ENCODE assay signal across 8 cellular contexts in genomic region chr19:15332311-15332996, GRCh38. TPM values are rescaled to one million over a fixed set of nuclear protein-coding genes. Genes with fewer than 3 reads are reported as not detected.
DNase-seq lines count a peak whose midpoint lies in the region; ATAC-seq, FAIRE-seq and TF ChIP-seq lines count a peak whose summit lies in the region.

Gene BRD4, minus strand, starts transcription at chr19:15332539. Its CDS starts 59,440 bp downstream, at chr19:15273099.

- H3K27me3 Mint-ChIP-seq in activated T-cell treated with anti-CD3 and anti-CD28 coated beads, Interleukin-2, amount 50 U/mL, for 24 hours, result no peaks in the 10 kb centered on the region

- peaks cover 34% of the 10 kb centered on the region for H4K20me1 ChIP-seq in OCI-LY7 (ENCODE audit: insufficient read depth, low read length)

- peaks cover 32% of the 10 kb centered on the region for H3K36me3 ChIP-seq in OCI-LY7 (ENCODE audit: insufficient read depth, low read length)

- no peak for TF ChIP-seq EP300 in A549 (IDR thresholded peaks at IDR 0.05)

- ATAC-seq in A549 (peak; percentile 68 to 88), HG03280 (IDR thresholded peaks at IDR 0.05; ENCODE audit: unreplicated experiment) (peak; percentile 45), esophagus mucosa (peak; percentile 79)

- WGBS in A549 (ENCODE audit: missing lambda C conversion rate), result 30% methylated on average over 8 of the region's 81 CpGs

- intact Hi-C loops in OCI-LY7 (cut with micrococcal nuclease; ENCODE audit: unreplicated experiment), result loop anchor here (2.0 to 5.0 kb wide), 3 partner anchors 40 to 225 kb away; partner anchors contain the start of gene AKAP8L

- no TSS peak for BruUV-seq in OCI-LY7 (replicated peaks; lab: Mats Ljungman, UMichigan)

- peak within 1 kb of the TSS; percentile 95 for H3K4me3 Mint-ChIP-seq in activated T-cell treated with anti-CD3 and anti-CD28 coated beads, Interleukin-2, amount 50 U/mL, for 24 hours

- peaks cover 48% of the 10 kb centered on the region for H3K4me1 Mint-ChIP-seq in activated T-cell treated with anti-CD3 and anti-CD28 coated beads, Interleukin-2, amount 50 U/mL, for 24 hours (ENCODE audit: low read depth)

- H3K4me1 ChIP-seq in A549 (peaks cover 42% of the 10 kb centered on the region), OCI-LY7 (ENCODE audit: insufficient read depth, low read length, poor library complexity, severe bottlenecking) (peaks cover 52% of the 10 kb centered on the region)

- CTCF ChIA-PET in A549 (lab: Yijun Ruan, JAX), result no interaction called here
- CTCF ChIA-PET in OCI-LY7 (lab: Charles Lee; ENCODE audit: unreplicated experiment), result no interaction called here

- H3K9me3 Mint-ChIP-seq in activated T-cell treated with anti-CD3 and anti-CD28 coated beads, Interleukin-2, amount 50 U/mL, for 24 hours, result no peaks in the 10 kb centered on the region

- peaks cover 46% of the 10 kb centered on the region for H3K36me3 Mint-ChIP-seq in activated T-cell treated with anti-CD3 and anti-CD28 coated beads, Interleukin-2, amount 50 U/mL, for 24 hours (ENCODE audit: low read depth)

- TF ChIP-seq RAD21 in A549 (conservative IDR thresholded peaks at IDR 0.05 in 1 of 2, IDR thresholded peaks at IDR 0.05 in 1 of 2), result no peak

- peak within 1 kb of the TSS; percentile 94 for H3K4me2 ChIP-seq in A549
- H3K4me2 ChIP-seq in OCI-LY7 (ENCODE audit: low read length), result peak within 1 kb of the TSS; percentile 98

- no peaks in the 10 kb centered on the region for H3K9me2 ChIP-seq in OCI-LY7 (ENCODE audit: insufficient read depth, low read length)

- peak within 1 kb of the TSS; percentile 82; the same call in 1 of the 2 replicates for H2AFZ ChIP-seq in OCI-LY7 (ENCODE audit: low read length)

- peak; percentile 48 to 69 for DNase-seq in A549 (ENCODE audit: low read depth in 1 of 2, low spot score in 1 of 2)
- peak; percentile 82 for DNase-seq in OCI-LY7 (ENCODE audit: low spot score)
- peak; percentile 88 for DNase-seq in activated T-cell treated with anti-CD3 and anti-CD28 coated beads, Interleukin-2, amount 50 U/mL, for 24 hours
- DNase-seq in myocyte (ENCODE audit: low read depth), result peak; percentile 57
- peak; percentile 30 to 68 for DNase-seq in stimulated activated CD8-positive, alpha-beta memory T cell treated with anti-CD3 and anti-CD28 coated beads, Interleukin-7, amount 100 ng/mL, for 4 hours (ENCODE audit: low read depth in 2 of 2)

- peak within 1 kb of the TSS; percentile 97 for H3K27ac Mint-ChIP-seq in activated T-cell treated with anti-CD3 and anti-CD28 coated beads, Interleukin-2, amount 50 U/mL, for 24 hours

- H3K79me2 ChIP-seq in OCI-LY7 (ENCODE audit: insufficient read depth, low read depth, low read length), result peaks cover 55% of the 10 kb centered on the region

- TF ChIP-seq POLR2A in A549 (IDR thresholded peaks at IDR 0.05; ENCODE audit: low read length) (no peak; the same call in none of the 2 replicates), GM18526 (IDR thresholded peaks at IDR 0.05; ENCODE audit: extremely low read depth, insufficient read length) (peak; percentile 42)

- H3K27ac ChIP-seq in A549 (peak within 1 kb of the TSS; percentile 99 to 100), OCI-LY7 (ENCODE audit: low read depth, low read length, poor library complexity, severe bottlenecking) (peak within 1 kb of the TSS; percentile 97)

- TF ChIP-seq CTCF in A549 (IDR thresholded peaks at IDR 0.05), result no peak
- TF ChIP-seq CTCF in OCI-LY7 (conservative IDR thresholded peaks at IDR 0.05; ENCODE audit: low read length), result no peak

- H3K4me3 ChIP-seq in A549 (peak within 1 kb of the TSS; percentile 85), OCI-LY7 (ENCODE audit: low read depth, low read length, poor library complexity, severe bottlenecking) (peak within 1 kb of the TSS; percentile 100)

- FAIRE-seq in A549 (lab: Jason Lieb, UNC), result no peak

- POLR2A ChIA-PET in A549 (lab: Yijun Ruan, JAX) (interaction anchor here (1.3 kb wide), 1 partner anchor 47 kb away, joined by 3 read pairs; the partner anchor contains the start of gene AKAP8), OCI-LY7 (lab: Charles Lee) (interaction anchor here (0.7 to 1.2 kb wide), 2 partner anchors 8 to 46 kb away, joined by 3 read pairs; no protein-coding TSS in a partner anchor)

- H3K9me3 ChIP-seq in A549, result no peaks in the 10 kb centered on the region
- H3K9me3 ChIP-seq in OCI-LY7 (ENCODE audit: low read length), result no peaks in the 10 kb centered on the region

TF ChIP-seq in A549, 52 proteins besides CTCF, POLR2A, EP300 and RAD21:
- TF ChIP-seq SMC3 (IDR thresholded peaks at IDR 0.05) (no peak), HEYL (CRISPR knock-in tag; IDR thresholded peaks at IDR 0.05) (no peak), JUN (IDR thresholded peaks at IDR 0.05) (peak in 1 of 2 experiments; percentile 40; a peak in 1 of 5 replicates), MYC (IDR thresholded peaks at IDR 0.05; ENCODE audit: borderline replicate concordance, low read length) (no peak)
- TF ChIP-seq, protein P1, sequence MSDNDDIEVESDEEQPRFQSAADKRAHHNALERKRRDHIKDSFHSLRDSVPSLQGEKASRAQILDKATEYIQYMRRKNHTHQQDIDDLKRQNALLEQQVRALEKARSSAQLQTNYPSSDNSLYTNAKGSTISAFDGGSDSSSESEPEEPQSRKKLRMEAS (IDR thresholded peaks at IDR 0.05), result no peak

RNA-seq across cellular contexts. Expression of gene BRD4, which starts in this region (rescaled TPM):
- polyA plus RNA-seq in A549 (2011; rRNA removed), result 8.3 and 11.8 TPM in 2 replicates
- polyA plus RNA-seq in A549 (2012; cell fraction: cytosol; rRNA removed), result 8.9 and 12.2 TPM in 2 replicates
- polyA plus RNA-seq in A549 (2012; cell fraction: nucleus; rRNA removed), result 21.4 and 21.7 TPM in 2 replicates
- polyA plus RNA-seq in A549 (2017; fragmentation: RNase III; extraction: RNeasy Plus Mini Kit Qiagen cat#74134 plus additional on column Dnase treatment), result 22.5 to 23.3 TPM (median 23.1 TPM) in 3 replicates
- 30.4 and 34.7 TPM in 2 replicates for polyA minus RNA-seq in A549 (2011; rRNA and poly(A)+ RNA removed)
- total RNA-seq in OCI-LY7 (2014; rRNA removed; shearing (Covaris generic)), result 22.6 and 33.6 TPM in 2 replicates
- 143 and 157 TPM in 2 replicates for total RNA-seq in OCI-LY7 (2022)
- total RNA-seq in esophagus mucosa, result 55.1 TPM
- 18.9 and 20.7 TPM in 2 replicates for total RNA-seq in myocyte
- polyA plus RNA-seq in myocyte (2012), result 49.5 TPM

Comparison
In these comparisons a context has a peak if more than half of its experiments do, and no peak if none do; other contexts are left out.
1. Peak in every context shown above with its lines: DNase-seq, ATAC-seq, H3K4me3 ChIP-seq and H3K27ac ChIP-seq.